ENCODE assay signal across 10 cellular contexts in genomic region chr4:32462944-32463343, GRCh38.
DNase-seq lines count a peak whose midpoint lies in the region; ATAC-seq and TF ChIP-seq lines count a peak whose summit lies in the region.
"Had no signal": no experiment of that assay in that cellular context is flagged by ENCODE, and none has a peak within 500 bp of the region (broad histone marks: within the 10 kb centered on the region; RNA-seq: fewer than 3 reads in every experiment).

No MANE protein-coding gene starts in this region.

- H3K79me2 ChIP-seq in H9 (ENCODE audit: insufficient read depth, low read length) (no peaks in the 10 kb centered on the region), SU-DHL-6 (ENCODE audit: insufficient read depth, low read length) (no peaks in the 10 kb centered on the region), hepatocyte (no peaks in the 10 kb centered on the region)

- no peak overlapping the region for H3K4ac ChIP-seq in H9 (ENCODE audit: low read depth, low read length)

- no peak overlapping the region for H3K4me3 Mint-ChIP-seq in H9

- H3K36me3 ChIP-seq in SU-DHL-6 (ENCODE audit: low read length) (peaks cover 3% of the 10 kb centered on the region; the same call in 1 of the 2 replicates), hepatocyte (replicated peaks; ENCODE audit: insufficient read depth, low read depth) (no peaks in the 10 kb centered on the region), esophagus muscularis mucosa (no peaks in the 10 kb centered on the region)
- H3K36me3 ChIP-seq: tibial nerve had no signal

- H2BK15ac ChIP-seq in H9 (ENCODE audit: low read depth, low read length), result no peak overlapping the region

- no peak overlapping the region for H3K9ac ChIP-seq in H9 (ENCODE audit: extremely low read depth, insufficient read length, low read length)
- no peak overlapping the region for H3K9ac ChIP-seq in SU-DHL-6 (ENCODE audit: low read length)

- H3K9me3 Mint-ChIP-seq in H9, result no peaks in the 10 kb centered on the region

- H3K27me3 Mint-ChIP-seq in H9 (ENCODE audit: low read depth), result no peaks in the 10 kb centered on the region

- H3K4me3 ChIP-seq in SU-DHL-6 (ENCODE audit: insufficient read depth, low read length, poor library complexity, severe bottlenecking) (no peak overlapping the region), hepatocyte (no peak overlapping the region), esophagus muscularis mucosa (no peak overlapping the region)
- H3K4me3 ChIP-seq: tibial nerve had no signal

- H4K8ac ChIP-seq in H9 (replicated peaks; ENCODE audit: insufficient read length, low read depth, low read length), result no peak overlapping the region

- H2BK120ac ChIP-seq in H9 (ENCODE audit: low read depth, low read length, poor library complexity, severe bottlenecking), result no peak overlapping the region

- ATAC-seq in GM21390 (IDR thresholded peaks at IDR 0.05; ENCODE audit: unreplicated experiment) (no peak), GM18870 (IDR thresholded peaks at IDR 0.05; ENCODE audit: unreplicated experiment) (no peak)

- DNase-seq in AG09319 (ENCODE audit: extremely low read depth, low read depth) (no peak), H9 (peak; percentile 32), hepatocyte (ENCODE audit: low spot score) (no peak), esophagus muscularis mucosa (ENCODE audit: extremely low spot score) (no peak), EL (no peak)
- DNase-seq: cortex of kidney had no signal

- H2AK5ac ChIP-seq in H9 (ENCODE audit: insufficient read length, low read length), result no peak overlapping the region

- H2BK12ac ChIP-seq in H9 (ENCODE audit: insufficient read length, low read depth, low read length), result no peak overlapping the region

- no peaks in the 10 kb centered on the region for H3K4me1 Mint-ChIP-seq in H9

- peak; percentile 53 for TF ChIP-seq CTCF in AG09319 (IDR thresholded peaks at IDR 0.05; ENCODE audit: low read depth, low read length)
- peak; percentile 76 for TF ChIP-seq CTCF in H9 (conservative IDR thresholded peaks at IDR 0.05)
- TF ChIP-seq CTCF in SU-DHL-6 (IDR thresholded peaks at IDR 0.05; ENCODE audit: insufficient read depth, low read length, poor library complexity, severe bottlenecking), result peak; percentile 43
- TF ChIP-seq CTCF in hepatocyte (IDR thresholded peaks at IDR 0.05; ENCODE audit: poor library complexity), result peak; percentile 28
- TF ChIP-seq CTCF in esophagus muscularis mucosa (IDR thresholded peaks at IDR 0.05), result peak in 1 of 3 experiments; percentile 25

- H3K27ac ChIP-seq in H9 (ENCODE audit: insufficient read length, low read depth, low read length) (no peak overlapping the region), SU-DHL-6 (ENCODE audit: low read depth, low read length) (no peak overlapping the region), hepatocyte (no peak overlapping the region), esophagus muscularis mucosa (replicated peaks in 1 of 4) (no peak overlapping the region)
- H3K27ac ChIP-seq: tibial nerve had no signal

- H4K91ac ChIP-seq in H9 (ENCODE audit: insufficient read length, low read depth, low read length), result no peak overlapping the region

- no peak overlapping the region for H3K4me2 ChIP-seq in H9 (ENCODE audit: insufficient read depth, insufficient read length, low read length)
- H3K4me2 ChIP-seq in SU-DHL-6 (ENCODE audit: low read depth, low read length, poor library complexity, severe bottlenecking), result no peak overlapping the region
- H3K4me2 ChIP-seq in hepatocyte, result no peak overlapping the region

- H3K27me3 ChIP-seq in H9 (ENCODE audit: insufficient read depth, low read length) (no peaks in the 10 kb centered on the region), SU-DHL-6 (ENCODE audit: low read length) (no peaks in the 10 kb centered on the region), hepatocyte (no peaks in the 10 kb centered on the region), esophagus muscularis mucosa (no peaks in the 10 kb centered on the region)
- H3K27me3 ChIP-seq: tibial nerve had no signal

- H4K20me1 ChIP-seq in H9 (ENCODE audit: control insufficient read depth, insufficient read depth, insufficient read length), result no peaks in the 10 kb centered on the region
- H4K20me1 ChIP-seq in SU-DHL-6 (ENCODE audit: low read depth, low read length), result no peaks in the 10 kb centered on the region
- no peaks in the 10 kb centered on the region for H4K20me1 ChIP-seq in hepatocyte (ENCODE audit: insufficient read depth, poor library complexity, severe bottlenecking)

- no peak overlapping the region for H3K14ac ChIP-seq in H9 (ENCODE audit: insufficient read depth, low read length)

- H2AFZ ChIP-seq in H9 (ENCODE audit: low read length) (no peak overlapping the region), SU-DHL-6 (ENCODE audit: low read depth, low read length, severe bottlenecking) (no peak overlapping the region), hepatocyte (no peak overlapping the region)

- no peak overlapping the region for H3K23ac ChIP-seq in H9 (ENCODE audit: insufficient read length, low read depth, low read length)

- H3F3A ChIP-seq in SU-DHL-6 (ENCODE audit: insufficient read depth), result no peaks in the 10 kb centered on the region

- H2BK5ac ChIP-seq in H9 (ENCODE audit: insufficient read length, low read length), result no peak overlapping the region

- no peak for TF ChIP-seq POLR2A in esophagus muscularis mucosa (IDR thresholded peaks at IDR 0.05; ENCODE audit: low read depth)

- no peak overlapping the region for H2BK20ac ChIP-seq in H9 (ENCODE audit: low read depth, low read length, poor library complexity, severe bottlenecking)

- H3K9me3 ChIP-seq in H9 (ENCODE audit: control insufficient read depth, low read depth, low read length) (no peaks in the 10 kb centered on the region), SU-DHL-6 (ENCODE audit: insufficient read depth, low read length) (0 out of 2 replicates have a peak, but pooled peaks cover 3% of the 10 kb centered on the region), hepatocyte (ENCODE audit: low read depth) (no peaks in the 10 kb centered on the region), esophagus muscularis mucosa (no peaks in the 10 kb centered on the region)
- H3K9me3 ChIP-seq: tibial nerve had no signal

- no peak overlapping the region for H4K5ac ChIP-seq in H9 (ENCODE audit: insufficient read length, low read depth, low read length)

- H3K79me1 ChIP-seq in H9 (ENCODE audit: insufficient read depth, low read depth, low read length, poor library complexity, severe bottlenecking), result no peaks in the 10 kb centered on the region

- H3K36me3 Mint-ChIP-seq in H9 (ENCODE audit: insufficient read depth in 1 of 3, low read depth in 3 of 3), result no peaks in the 10 kb centered on the region

- TF ChIP-seq EP300 in esophagus muscularis mucosa (IDR thresholded peaks at IDR 0.05), result no peak

- no peak overlapping the region for H3K18ac ChIP-seq in H9 (ENCODE audit: insufficient read length, low read depth, low read length)

- H3K9me2 ChIP-seq in SU-DHL-6 (replicated peaks; ENCODE audit: insufficient read depth, low read length) (no peaks in the 10 kb centered on the region), hepatocyte (replicated peaks; ENCODE audit: insufficient read depth) (no peaks in the 10 kb centered on the region)

- no peak overlapping the region for H3T11ph ChIP-seq in H9 (ENCODE audit: low read length)

- intact Hi-C loops in esophagus muscularis mucosa (cut with DNase I), result no loop called here

- no peaks in the 10 kb centered on the region for H3K23me2 ChIP-seq in H9 (ENCODE audit: insufficient read length, low read depth, low read length, poor library complexity, severe bottlenecking)

- H3K27ac Mint-ChIP-seq in H9, result no peak overlapping the region

- WGBS in H9 (ENCODE audit: extremely low coverage, insufficient read length, low lambda C conversion rate), result no CpG with 5 or more reads among the region's 1 CpG
- 87% methylated on average over 1 of the region's 1 CpG for WGBS in hepatocyte (ENCODE audit: low lambda C conversion rate, missing lambda C conversion rate)
- 87% methylated on average over 1 of the region's 1 CpG for WGBS in esophagus muscularis mucosa

- H3K4me1 ChIP-seq in H9 (ENCODE audit: insufficient read depth, low read length) (no peaks in the 10 kb centered on the region), hepatocyte (ENCODE audit: insufficient read depth) (no peaks in the 10 kb centered on the region), esophagus muscularis mucosa (no peaks in the 10 kb centered on the region)
- H3K4me1 ChIP-seq: tibial nerve had no signal

- no peak overlapping the region for H3K56ac ChIP-seq in H9 (ENCODE audit: insufficient read length, low read depth, low read length)
